In the genomic region with DNA sequence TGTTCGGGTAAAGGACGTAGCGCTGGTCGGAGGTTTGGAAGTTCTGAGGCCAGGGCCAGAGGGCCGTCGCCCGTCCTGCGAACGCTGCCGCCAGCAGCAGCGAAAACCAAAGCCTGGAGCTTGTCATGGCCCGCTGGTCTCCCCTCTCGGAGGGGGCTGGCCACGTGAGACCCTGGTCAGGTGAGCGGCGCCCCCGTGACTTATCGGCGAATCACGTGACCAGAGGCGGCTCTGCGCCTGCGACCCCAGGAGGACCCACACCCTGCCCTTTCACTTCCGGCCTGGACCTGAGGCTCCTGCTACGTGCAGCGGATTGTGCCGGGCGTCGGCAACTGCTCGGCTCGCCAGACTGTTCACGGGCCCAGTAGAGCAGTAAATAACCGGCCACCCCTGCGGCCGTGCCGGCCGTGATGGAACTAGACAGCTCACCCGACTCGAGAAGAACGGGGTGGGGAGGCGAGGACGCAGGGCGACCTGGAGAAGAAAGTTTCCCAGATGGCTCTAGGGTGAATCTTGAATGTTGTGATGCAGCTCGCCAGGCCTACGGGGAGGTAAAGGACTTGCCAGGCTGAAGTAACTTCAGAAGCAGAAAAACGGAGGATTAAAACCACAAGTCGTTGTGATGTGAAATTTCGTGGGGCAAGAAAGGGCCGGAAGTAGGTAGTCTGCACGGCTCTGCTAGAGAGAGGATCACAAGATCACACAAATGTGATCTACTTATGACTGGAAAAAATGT, we compare ENCODE assay signal across 1 cellular context.
TF ChIP-seq lines count a peak whose summit lies in the region.

A gene (minus strand): TSS at position 169 of the 736 bp plus-strand sequence. CDS start 42 bp downstream, at position 127.

TF ChIP-seq in SK-N-SH, 30 proteins besides CTCF, POLR2A, EP300 and RAD21 (continued from another document):
- TF ChIP-seq TCF12 (IDR thresholded peaks at IDR 0.05) (peak; percentile 34; the same call in 1 of the 2 replicates), TEAD4 (IDR thresholded peaks at IDR 0.05; ENCODE audit: borderline replicate concordance, insufficient read depth) (0 out of 2 replicates have a peak, but pooled peaks have one; percentile 8)
- TF ChIP-seq, protein P1, sequence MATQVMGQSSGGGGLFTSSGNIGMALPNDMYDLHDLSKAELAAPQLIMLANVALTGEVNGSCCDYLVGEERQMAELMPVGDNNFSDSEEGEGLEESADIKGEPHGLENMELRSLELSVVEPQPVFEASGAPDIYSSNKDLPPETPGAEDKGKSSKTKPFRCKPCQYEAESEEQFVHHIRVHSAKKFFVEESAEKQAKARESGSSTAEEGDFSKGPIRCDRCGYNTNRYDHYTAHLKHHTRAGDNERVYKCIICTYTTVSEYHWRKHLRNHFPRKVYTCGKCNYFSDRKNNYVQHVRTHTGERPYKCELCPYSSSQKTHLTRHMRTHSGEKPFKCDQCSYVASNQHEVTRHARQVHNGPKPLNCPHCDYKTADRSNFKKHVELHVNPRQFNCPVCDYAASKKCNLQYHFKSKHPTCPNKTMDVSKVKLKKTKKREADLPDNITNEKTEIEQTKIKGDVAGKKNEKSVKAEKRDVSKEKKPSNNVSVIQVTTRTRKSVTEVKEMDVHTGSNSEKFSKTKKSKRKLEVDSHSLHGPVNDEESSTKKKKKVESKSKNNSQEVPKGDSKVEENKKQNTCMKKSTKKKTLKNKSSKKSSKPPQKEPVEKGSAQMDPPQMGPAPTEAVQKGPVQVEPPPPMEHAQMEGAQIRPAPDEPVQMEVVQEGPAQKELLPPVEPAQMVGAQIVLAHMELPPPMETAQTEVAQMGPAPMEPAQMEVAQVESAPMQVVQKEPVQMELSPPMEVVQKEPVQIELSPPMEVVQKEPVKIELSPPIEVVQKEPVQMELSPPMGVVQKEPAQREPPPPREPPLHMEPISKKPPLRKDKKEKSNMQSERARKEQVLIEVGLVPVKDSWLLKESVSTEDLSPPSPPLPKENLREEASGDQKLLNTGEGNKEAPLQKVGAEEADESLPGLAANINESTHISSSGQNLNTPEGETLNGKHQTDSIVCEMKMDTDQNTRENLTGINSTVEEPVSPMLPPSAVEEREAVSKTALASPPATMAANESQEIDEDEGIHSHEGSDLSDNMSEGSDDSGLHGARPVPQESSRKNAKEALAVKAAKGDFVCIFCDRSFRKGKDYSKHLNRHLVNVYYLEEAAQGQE (IDR thresholded peaks at IDR 0.05; ENCODE audit: low read depth, low read length): peak; percentile 60; the same call in 1 of the 2 replicates
- TF ChIP-seq, protein P2, sequence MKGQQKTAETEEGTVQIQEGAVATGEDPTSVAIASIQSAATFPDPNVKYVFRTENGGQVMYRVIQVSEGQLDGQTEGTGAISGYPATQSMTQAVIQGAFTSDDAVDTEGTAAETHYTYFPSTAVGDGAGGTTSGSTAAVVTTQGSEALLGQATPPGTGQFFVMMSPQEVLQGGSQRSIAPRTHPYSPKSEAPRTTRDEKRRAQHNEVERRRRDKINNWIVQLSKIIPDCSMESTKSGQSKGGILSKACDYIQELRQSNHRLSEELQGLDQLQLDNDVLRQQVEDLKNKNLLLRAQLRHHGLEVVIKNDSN (IDR thresholded peaks at IDR 0.05; ENCODE audit: borderline replicate concordance, low read depth): peak; percentile 100
